In the genomic region with DNA sequence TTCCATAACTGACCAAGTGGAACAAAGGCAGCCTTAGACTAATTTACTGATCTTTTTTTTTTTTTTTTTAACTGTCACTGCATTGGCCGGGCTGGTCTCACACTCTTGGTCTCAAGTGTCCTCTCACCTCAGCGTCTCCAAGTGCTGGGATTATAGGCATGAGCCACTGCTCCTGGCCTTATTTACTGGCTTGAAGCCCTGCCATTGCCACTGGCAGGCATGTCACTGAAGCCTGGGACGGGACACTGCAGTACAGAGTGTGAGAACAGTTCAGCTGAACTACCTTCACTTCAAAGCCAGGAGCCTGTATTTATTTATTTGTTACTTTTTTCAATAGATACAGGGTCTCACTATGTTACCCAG, we compare ENCODE assay signal across 1 cellular context.
TF ChIP-seq lines count a peak whose summit lies in the region.

No MANE protein-coding gene starts in this region.

TF ChIP-seq in A549, 52 proteins besides CTCF, POLR2A, EP300 and RAD21:
- TF ChIP-seq ESRRA (IDR thresholded peaks at IDR 0.05; ENCODE audit: borderline replicate concordance, low read length): no peak
- TF ChIP-seq KDM5A (IDR thresholded peaks at IDR 0.05): no peak
- TF ChIP-seq JUNB (IDR thresholded peaks at IDR 0.05): no peak
- no peak for TF ChIP-seq TFCP2L1 (CRISPR knock-in tag; IDR thresholded peaks at IDR 0.05)
- TF ChIP-seq, protein P1, sequence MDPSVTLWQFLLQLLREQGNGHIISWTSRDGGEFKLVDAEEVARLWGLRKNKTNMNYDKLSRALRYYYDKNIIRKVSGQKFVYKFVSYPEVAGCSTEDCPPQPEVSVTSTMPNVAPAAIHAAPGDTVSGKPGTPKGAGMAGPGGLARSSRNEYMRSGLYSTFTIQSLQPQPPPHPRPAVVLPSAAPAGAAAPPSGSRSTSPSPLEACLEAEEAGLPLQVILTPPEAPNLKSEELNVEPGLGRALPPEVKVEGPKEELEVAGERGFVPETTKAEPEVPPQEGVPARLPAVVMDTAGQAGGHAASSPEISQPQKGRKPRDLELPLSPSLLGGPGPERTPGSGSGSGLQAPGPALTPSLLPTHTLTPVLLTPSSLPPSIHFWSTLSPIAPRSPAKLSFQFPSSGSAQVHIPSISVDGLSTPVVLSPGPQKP (IDR thresholded peaks at IDR 0.05; ENCODE audit: low read depth, low read length): no peak
- no peak for TF ChIP-seq MYC (IDR thresholded peaks at IDR 0.05; ENCODE audit: borderline replicate concordance, low read length)
- no peak for TF ChIP-seq MAZ (IDR thresholded peaks at IDR 0.05; ENCODE audit: borderline replicate concordance, low read depth, low read length)
